Comparison of ENCODE assay signal across 10 cellular contexts in the genomic region with DNA sequence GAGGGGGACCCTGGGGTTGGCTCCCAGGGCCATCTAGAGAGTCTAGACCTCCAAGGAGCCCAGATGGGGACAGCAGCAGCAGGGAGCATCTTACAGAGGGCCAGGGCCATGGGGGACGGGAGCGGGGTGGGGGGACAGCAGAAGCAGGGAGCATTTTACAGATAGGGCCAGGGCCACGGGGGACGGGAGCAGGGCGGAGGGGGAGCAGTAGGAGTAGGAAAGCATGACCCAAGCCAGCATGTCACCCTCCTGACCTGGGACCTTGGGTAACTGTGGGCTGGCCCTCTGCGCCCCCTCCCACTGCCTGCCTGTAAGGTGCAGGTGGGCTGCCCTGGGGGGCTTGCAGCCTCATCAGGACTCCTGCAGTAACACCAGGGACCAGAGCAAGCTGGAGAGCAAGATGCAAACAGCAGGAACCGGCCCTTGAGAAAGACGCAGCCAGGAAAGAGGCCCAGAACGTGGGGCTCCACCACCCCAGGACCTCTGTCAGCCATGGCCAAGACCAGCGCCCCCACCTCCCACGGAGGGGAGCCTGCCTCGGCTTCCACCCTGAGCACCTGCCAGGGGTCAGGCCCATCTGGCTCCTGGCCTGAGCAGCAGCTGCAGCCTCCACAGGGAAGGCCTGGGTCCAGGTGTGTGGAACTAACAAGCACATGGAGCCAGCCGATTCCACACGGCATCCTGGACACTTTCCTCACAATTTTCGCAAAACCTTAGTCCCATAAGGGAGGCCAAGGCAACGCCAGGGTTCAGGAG. TPM values are rescaled to one million over a fixed set of nuclear protein-coding genes. Genes with fewer than 3 reads are reported as not detected.
DNase-seq lines count a peak whose midpoint lies in the region; ATAC-seq and TF ChIP-seq lines count a peak whose summit lies in the region.
"Had no signal": no experiment of that assay in that cellular context is flagged by ENCODE, and none has a peak within 500 bp of the region (broad histone marks: within the 10 kb centered on the region; RNA-seq: fewer than 3 reads in every experiment).

No MANE protein-coding gene starts in this region.

- H3K27me3 Mint-ChIP-seq in endothelial cell (ENCODE audit: unreplicated experiment) = peaks cover 11% of the 10 kb centered on the region

- H3K4me1 ChIP-seq in PC-3 (ENCODE audit: insufficient read depth, low read length) (peaks cover 25% of the 10 kb centered on the region), rectal smooth muscle tissue (ENCODE audit: control insufficient read depth, insufficient read depth, low read length) (peaks cover 32% of the 10 kb centered on the region)

- BruUV-seq in PC-3 (replicated peaks; lab: Mats Ljungman, UMichigan) = no TSS peak

- H3K27me3 ChIP-seq in PC-3 (ENCODE audit: low read length) (no peaks in the 10 kb centered on the region), rectal smooth muscle tissue (ENCODE audit: control insufficient read depth, insufficient read depth, low read length) (no peaks in the 10 kb centered on the region)

- H3K4me3 ChIP-seq in GM12865 (ENCODE audit: low read depth, low read length) = peak overlapping the region; percentile 81
- peak overlapping the region; percentile 94 for H3K4me3 ChIP-seq in PC-3 (ENCODE audit: low read length)
- peak overlapping the region; percentile 30 for H3K4me3 ChIP-seq in rectal smooth muscle tissue (ENCODE audit: low read length)

- H3K36me3 ChIP-seq in PC-3 (ENCODE audit: low read depth, low read length) = peaks cover 3% of the 10 kb centered on the region; the same call in 1 of the 2 replicates
- peaks cover 11% of the 10 kb centered on the region for H3K36me3 ChIP-seq in rectal smooth muscle tissue (ENCODE audit: control insufficient read depth, insufficient read depth, low read length)

- H3K9me2 ChIP-seq in PC-3 (replicated peaks; ENCODE audit: low read length) = no peaks in the 10 kb centered on the region

- H4K20me1 ChIP-seq in PC-3 (ENCODE audit: low read length) = peaks cover 33% of the 10 kb centered on the region

- CTCF ChIA-PET in PC-3 (lab: Charles Lee) = interaction anchor here (1.3 kb wide), 1 partner anchor 16 kb away, joined by 20 read pairs; no protein-coding TSS in a partner anchor

- no peaks in the 10 kb centered on the region for H3K9me3 Mint-ChIP-seq in endothelial cell (ENCODE audit: unreplicated experiment)

- no peaks in the 10 kb centered on the region for H3K9me3 ChIP-seq in PC-3 (ENCODE audit: low read length)

- ATAC-seq in PC-3 (no peak), HG03342 (IDR thresholded peaks at IDR 0.05; ENCODE audit: unreplicated experiment) (no peak), GM18858 (IDR thresholded peaks at IDR 0.05; ENCODE audit: unreplicated experiment) (no peak)

- H3K36me3 Mint-ChIP-seq in endothelial cell (ENCODE audit: low read depth, unreplicated experiment) = peaks cover 6% of the 10 kb centered on the region

- peaks cover 73% of the 10 kb centered on the region for H3K79me2 ChIP-seq in PC-3 (ENCODE audit: low read length)

- POLR2A ChIA-PET in PC-3 (lab: Charles Lee; ENCODE audit: unreplicated experiment) = no interaction called here

- H3K27ac ChIP-seq in PC-3 (ENCODE audit: low read length) (peak overlapping the region; percentile 64), rectal smooth muscle tissue (ENCODE audit: low read depth, low read length) (no peak overlapping the region)
- H3K27ac ChIP-seq: parathyroid adenoma had no signal

- no peak for TF ChIP-seq CTCF in GM12865 (IDR thresholded peaks at IDR 0.05; ENCODE audit: insufficient read depth, low read depth, low read length, missing control alignments)
- TF ChIP-seq CTCF in PC-3 (conservative IDR thresholded peaks at IDR 0.05; ENCODE audit: low read depth, low read length) = no peak
- TF ChIP-seq CTCF in endothelial cell (IDR thresholded peaks at IDR 0.05; ENCODE audit: unreplicated experiment) = no peak

- peak overlapping the region; percentile 91 for H3K4me2 ChIP-seq in PC-3 (ENCODE audit: low read length)

- DNase-seq in GM12865 (ENCODE audit: low read depth) (no peak), PC-3 (no peak), endothelial cell (ENCODE audit: low spot score) (no peak), mesenteric fat pad (ENCODE audit: low spot score) (no peak), NCI-H2029 (lab: John Stamatoyannopoulos, UW) (no peak)
- DNase-seq: effector CD4-positive, alpha-beta T cell had no signal

- H2AFZ ChIP-seq in PC-3 (ENCODE audit: low read length) = no peak overlapping the region
- H2AFZ ChIP-seq: parathyroid adenoma had no signal

- H3K4me3 Mint-ChIP-seq in endothelial cell (ENCODE audit: unreplicated experiment) = peak overlapping the region; percentile 83

- no peaks in the 10 kb centered on the region for H3F3A ChIP-seq in PC-3 (ENCODE audit: low read length, unreplicated experiment)

- intact Hi-C loops in PC-3 (cut with micrococcal nuclease) = no loop called here

- peaks cover 21% of the 10 kb centered on the region for H3K4me1 Mint-ChIP-seq in endothelial cell (ENCODE audit: unreplicated experiment)

- H3K9ac ChIP-seq in PC-3 (ENCODE audit: low read length) (peak overlapping the region; percentile 97), rectal smooth muscle tissue (ENCODE audit: low read length) (peak overlapping the region; percentile 19)
- H3K9ac ChIP-seq: parathyroid adenoma had no signal

- H3K27ac Mint-ChIP-seq in endothelial cell (ENCODE audit: unreplicated experiment) = no peak overlapping the region

RNA-seq across cellular contexts. Expression of gene ZNF598, which starts 2.4 kb away (rescaled TPM):
- total RNA-seq in PC-3 (2014; rRNA removed) = 44.4 and 60.1 TPM in 2 replicates
- 34.4 TPM for total RNA-seq in endothelial cell (ENCODE audit: unreplicated experiment)
- 50.5 TPM for total RNA-seq in mesenteric fat pad

RNA-seq across cellular contexts. Expression of gene NPW, which starts 12.3 kb away (rescaled TPM):
- total RNA-seq in PC-3 (2014; rRNA removed) (3.8 and 5.6 TPM in 2 replicates), endothelial cell (ENCODE audit: unreplicated experiment) (0.82 TPM), mesenteric fat pad (0.58 TPM)

RNA-seq across cellular contexts. Expression of gene SYNGR3, which starts 17.5 kb away (rescaled TPM):
- total RNA-seq in PC-3 (2014; rRNA removed) (1.5 and 2.8 TPM in 2 replicates), endothelial cell (ENCODE audit: unreplicated experiment) (0.82 TPM), mesenteric fat pad (not detected)

RNA-seq across cellular contexts. Expression of gene NHERF2, which starts 19.4 kb away (rescaled TPM):
- total RNA-seq in PC-3 (2014; rRNA removed) = 145 and 160 TPM in 2 replicates
- 78.8 TPM for total RNA-seq in endothelial cell (ENCODE audit: unreplicated experiment)
- total RNA-seq in mesenteric fat pad = 238 TPM

RNA-seq across cellular contexts. Expression of gene GFER, which starts 23.3 kb away (rescaled TPM):
- 66.8 and 77.2 TPM in 2 replicates for total RNA-seq in PC-3 (2014; rRNA removed)
- total RNA-seq in endothelial cell (ENCODE audit: unreplicated experiment) = 30.0 TPM
- 15.7 TPM for total RNA-seq in mesenteric fat pad

Comparison
In these comparisons a context has a peak if more than half of its experiments do, and no peak if none do; other contexts are left out.
1. H3K4me3 ChIP-seq: peak in every context shown above with its lines; median percentile 94 in PC-3; 81 in GM12865; 30 in rectal smooth muscle tissue.